ENCODE assay signal across 9 cellular contexts in genomic region chr5:149961186-149961685, GRCh38. TPM values are rescaled to one million over a fixed set of nuclear protein-coding genes. Genes with fewer than 3 reads are reported as not detected.
DNase-seq lines count a peak whose midpoint lies in the region; ATAC-seq and TF ChIP-seq lines count a peak whose summit lies in the region.
"Had no signal": no experiment of that assay in that cellular context is flagged by ENCODE, and none has a peak within 500 bp of the region (broad histone marks: within the 10 kb centered on the region; RNA-seq: fewer than 3 reads in every experiment).

No MANE protein-coding gene starts in this region.

- peak overlapping the region; percentile 39 for H3K27ac ChIP-seq in muscle layer of duodenum (ENCODE audit: low read length)

- H3K36me3 ChIP-seq in BE2C (no peaks in the 10 kb centered on the region), muscle layer of duodenum (ENCODE audit: control insufficient read depth in 1 of 2, insufficient read depth in 2 of 2, low read length in 2 of 2) (no peaks in the 10 kb centered on the region)

- ATAC-seq in GM19023 (IDR thresholded peaks at IDR 0.05; ENCODE audit: unreplicated experiment) (no peak), HG02610 (IDR thresholded peaks at IDR 0.05; ENCODE audit: unreplicated experiment) (no peak)

- H3K27me3 Mint-ChIP-seq in IgD-negative memory B cell (no peaks in the 10 kb centered on the region), chondrocyte (ENCODE audit: low read depth) (no peaks in the 10 kb centered on the region)

- H3K4me3 Mint-ChIP-seq in IgD-negative memory B cell (peak overlapping the region; percentile 90 to 100 (median 99)), chondrocyte (ENCODE audit: unreplicated experiment) (peak overlapping the region; percentile 87)

- H3K4me1 ChIP-seq in BE2C: peaks cover 5% of the 10 kb centered on the region
- H3K4me1 ChIP-seq in muscle layer of duodenum (ENCODE audit: control insufficient read depth in 1 of 2, insufficient read depth in 2 of 2, low read length in 2 of 2): peaks cover 6 to 8% of the 10 kb centered on the region in 2 donors

- no peak for DNase-seq in BE2C
- no peak for DNase-seq in chondrocyte (ENCODE audit: low spot score)
- DNase-seq in OCI-M2 (lab: John Stamatoyannopoulos, UW; ENCODE audit: unreplicated experiment): no peak
- no peak for DNase-seq in activated CD4-positive, alpha-beta T cell treated with anti-CD3 and anti-CD28 coated beads, Interleukin-2, amount 50 U/mL, for 48 hours

- H3K4me1 Mint-ChIP-seq in IgD-negative memory B cell (peaks cover 21 to 30% (median 21%) of the 10 kb centered on the region in 3 donors), chondrocyte (ENCODE audit: low read depth) (peaks cover 35% of the 10 kb centered on the region)

- no peak for TF ChIP-seq CTCF in BE2C (IDR thresholded peaks at IDR 0.05; ENCODE audit: low read depth, low read length)
- no peak for TF ChIP-seq CTCF in chondrocyte (IDR thresholded peaks at IDR 0.05)

- peaks cover 0 to 2% (median 0%) of the 10 kb centered on the region in 3 donors for H3K9me3 Mint-ChIP-seq in IgD-negative memory B cell
- H3K9me3 Mint-ChIP-seq in chondrocyte (ENCODE audit: low read depth): no peaks in the 10 kb centered on the region

- H3K27ac Mint-ChIP-seq in IgD-negative memory B cell: peak overlapping the region; percentile 69 to 96 (median 85)
- peak overlapping the region; percentile 71 for H3K27ac Mint-ChIP-seq in chondrocyte (ENCODE audit: unreplicated experiment)

- H3K27me3 ChIP-seq in BE2C (no peaks in the 10 kb centered on the region), muscle layer of duodenum (ENCODE audit: low read depth, low read length) (no peaks in the 10 kb centered on the region)

- H3K4me3 ChIP-seq in BE2C (ENCODE audit: low read depth, low read length) (peak overlapping the region; percentile 71), muscle layer of duodenum (ENCODE audit: low read depth in 1 of 2, low read length in 2 of 2) (peak overlapping the region; percentile 66 to 67)

- H3K9me3 ChIP-seq in BE2C (no peaks in the 10 kb centered on the region), muscle layer of duodenum (ENCODE audit: control insufficient read depth in 1 of 2, low read length in 2 of 2) (no peaks in the 10 kb centered on the region)

- H3K36me3 Mint-ChIP-seq in IgD-negative memory B cell (peaks cover 5% of the 10 kb centered on the region), chondrocyte (ENCODE audit: low read depth) (peaks cover 2% of the 10 kb centered on the region)

RNA-seq across cellular contexts. Expression of gene SLC26A2, which starts 0.7 kb away (rescaled TPM):
- polyA plus RNA-seq in BE2C (2012; ENCODE audit: insufficient read depth, insufficient read length, low read depth): 4.6 TPM
- polyA plus RNA-seq in IgD-negative memory B cell: 2.3 TPM
- total RNA-seq in chondrocyte: 46.8 to 63.2 TPM (median 48.1 TPM) in 3 replicates

RNA-seq across cellular contexts. Expression of gene PDE6A, which starts 16.6 kb away (rescaled TPM):
- 0.11 TPM for polyA plus RNA-seq in BE2C (2012; ENCODE audit: insufficient read depth, insufficient read length, low read depth)
- 0.05 TPM for polyA plus RNA-seq in IgD-negative memory B cell
- 0.07 to 0.12 TPM (median 0.08 TPM) in 3 replicates for total RNA-seq in chondrocyte
- total RNA-seq: pulmonary artery endothelial cell had no signal

RNA-seq across cellular contexts. Expression of gene TIGD6, which starts 39.2 kb away (rescaled TPM):
- 6.6 TPM for polyA plus RNA-seq in BE2C (2012; ENCODE audit: insufficient read depth, insufficient read length, low read depth)
- polyA plus RNA-seq in IgD-negative memory B cell: 1.8 TPM
- total RNA-seq in chondrocyte: 5.3 to 7.4 TPM (median 5.7 TPM) in 3 replicates

RNA-seq across cellular contexts. Expression of gene HMGXB3, which starts 39.3 kb away (rescaled TPM):
- 57.6 TPM for polyA plus RNA-seq in BE2C (2012; ENCODE audit: insufficient read depth, insufficient read length, low read depth)
- polyA plus RNA-seq in IgD-negative memory B cell: 15.4 TPM
- 40.7 to 57.9 TPM (median 44.2 TPM) in 3 replicates for total RNA-seq in chondrocyte
